25 cellular contexts compared by ENCODE assay signal in the genomic region with DNA sequence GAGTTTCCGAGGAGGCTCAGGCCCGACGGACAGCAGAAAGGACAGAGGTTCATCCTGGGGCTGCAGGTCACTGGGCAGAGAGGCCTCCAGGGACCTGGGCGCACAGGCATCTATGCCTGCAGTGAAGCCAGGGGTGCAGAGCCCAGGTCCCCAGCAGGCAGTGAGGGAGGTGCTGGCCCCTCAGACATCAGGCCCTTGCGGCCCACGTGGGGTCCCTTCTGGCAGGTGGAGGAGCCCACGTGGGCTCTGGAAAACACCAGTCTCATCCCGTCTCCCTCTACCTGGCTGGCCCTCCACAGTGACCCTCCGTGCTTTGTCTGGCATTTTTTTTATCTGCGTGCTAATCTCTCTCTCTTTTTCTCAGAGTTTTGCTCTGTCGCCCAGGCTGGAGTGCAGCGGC.
"Had no signal": no experiment of that assay in that cellular context is flagged by ENCODE, and none has a peak within 500 bp of the region (broad histone marks: within the 10 kb centered on the region; RNA-seq: fewer than 3 reads in every experiment).

No MANE protein-coding gene starts in this region.

- H3K27ac ChIP-seq: colonic mucosa, epithelial cell of prostate, esophagus squamous epithelium, gastrocnemius medialis, heart right ventricle, left lung, lower lobe of right lung had no signal

- H3K9me3 ChIP-seq: colonic mucosa, esophagus squamous epithelium, gastrocnemius medialis, heart right ventricle, left lung, lower lobe of right lung, mucosa of descending colon had no signal

- H3K4me3 ChIP-seq: colonic mucosa, esophagus squamous epithelium, gastrocnemius medialis, heart right ventricle, left lung, lower lobe of right lung, mucosa of descending colon had no signal

- ATAC-seq: effector memory CD8-positive, alpha-beta T cell; esophagus mucosa; gastrocnemius medialis; heart right ventricle; left cardiac atrium; left lung; left ventricle myocardium superior; lower lobe of right lung; mucosa of descending colon had no signal

- DNase-seq: colonic mucosa; cortex of kidney; effector CD8-positive, alpha-beta T cell; effector memory CD8-positive, alpha-beta T cell; endodermal cell; erythroblast; esophagus squamous epithelium; foreskin fibroblast; foreskin melanocyte; gastrocnemius medialis; glutamatergic neuron; head of caudate nucleus; heart right ventricle; hippocampal formation; left cardiac atrium; left lung; left ventricle myocardium superior; lower lobe of right lung; mesenchymal stem cell; mucosa of descending colon had no signal

- H3K27me3 ChIP-seq: colonic mucosa had no signal

- H3K36me3 ChIP-seq: colonic mucosa, esophagus squamous epithelium, gastrocnemius medialis, heart right ventricle, left lung, lower lobe of right lung had no signal

- FAIRE-seq: endometrium, islet of Langerhans, keratinocyte had no signal
